In the genomic region with DNA sequence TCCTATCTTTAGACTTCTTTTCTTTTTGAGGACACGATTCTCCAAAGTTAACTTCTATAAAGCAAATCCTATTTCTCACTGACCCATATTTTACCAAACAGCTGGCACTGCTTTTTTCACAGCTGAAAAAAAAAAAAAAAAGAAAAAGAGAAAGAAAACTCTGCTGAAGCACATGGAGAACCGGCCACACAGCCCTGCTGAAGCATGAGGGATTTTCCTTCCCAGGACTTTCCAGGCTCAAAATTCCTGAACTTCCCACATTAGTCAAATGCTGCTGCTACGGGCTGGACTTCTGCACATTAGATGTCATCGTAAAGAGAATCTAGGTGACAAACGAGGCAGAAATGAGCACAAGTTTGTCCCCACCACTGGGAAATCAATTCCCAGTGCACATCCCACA, we compare ENCODE assay signal across 13 cellular contexts.
"Had no signal": no experiment of that assay in that cellular context is flagged by ENCODE, and none has a peak within 500 bp of the region (broad histone marks: within the 10 kb centered on the region; RNA-seq: fewer than 3 reads in every experiment).

No MANE protein-coding gene starts in this region.

- ATAC-seq: activated CD8-positive, alpha-beta memory T cell treated with anti-CD3 and anti-CD28 coated beads, Interleukin-2, amount 10 ng/mL, durations not matched to agents 7 days and 5 days had no signal

- H3K4me3 ChIP-seq: SJSA1, suprapubic skin had no signal

- H3K9me3 ChIP-seq: SJSA1, suprapubic skin had no signal

- H3K27me3 ChIP-seq: SJSA1, suprapubic skin had no signal

- H3K4me3 Mint-ChIP-seq: activated CD8-positive, alpha-beta memory T cell treated with anti-CD3 and anti-CD28 coated beads, Interleukin-2, amount 10 ng/mL, durations not matched to agents 7 days and 5 days; activated naive CD8-positive, alpha-beta T cell treated with anti-CD3 and anti-CD28 coated beads for 36 hours; nephron had no signal

- H3K36me3 ChIP-seq: SJSA1, suprapubic skin had no signal

- H3K27ac Mint-ChIP-seq: activated CD8-positive, alpha-beta memory T cell treated with anti-CD3 and anti-CD28 coated beads, Interleukin-2, amount 10 ng/mL, durations not matched to agents 7 days and 5 days; activated naive CD8-positive, alpha-beta T cell treated with anti-CD3 and anti-CD28 coated beads for 36 hours had no signal

- H3K9me3 Mint-ChIP-seq: activated naive CD8-positive, alpha-beta T cell treated with anti-CD3 and anti-CD28 coated beads for 36 hours; nephron had no signal

- DNase-seq: activated CD4-positive, alpha-beta T cell treated with anti-CD3 and anti-CD28 coated beads for 1 hour; activated CD4-positive, alpha-beta T cell treated with anti-CD3 and anti-CD28 coated beads, Interleukin-2, amount 50 U/mL, for 48 hours; activated gamma-delta T cell treated with Interleukin-2 at 50 U/mL for 16 hours; activated naive CD8-positive, alpha-beta T cell treated with anti-CD3 and anti-CD28 coated beads for 36 hours; activated T-cell treated with anti-CD3 and anti-CD28 coated beads, Interleukin-2, amount 50 U/mL, for 48 hours; anterior cingulate cortex; foreskin melanocyte; stimulated activated naive CD4-positive, alpha-beta T cell; T-helper 9 cell had no signal

- H3K4me1 ChIP-seq: SJSA1 had no signal

- H3K27me3 Mint-ChIP-seq: activated CD8-positive, alpha-beta memory T cell treated with anti-CD3 and anti-CD28 coated beads, Interleukin-2, amount 10 ng/mL, durations not matched to agents 7 days and 5 days; activated naive CD8-positive, alpha-beta T cell treated with anti-CD3 and anti-CD28 coated beads for 36 hours had no signal

- H3K27ac ChIP-seq: SJSA1, suprapubic skin had no signal
